ENCODE assay signal across 1 cellular context in genomic region chr6:26045939-26046368, GRCh38.
TF ChIP-seq lines count a peak whose summit lies in the region.

No MANE protein-coding gene starts in this region.

TF ChIP-seq in GM12878, 131 proteins besides CTCF, POLR2A, EP300 and RAD21 (continued from another document):
- TF ChIP-seq ZNF592 (IDR thresholded peaks at IDR 0.05) (no peak), ZNF384 (IDR thresholded peaks at IDR 0.05; ENCODE audit: borderline replicate concordance, low read depth, low read length) (no peak), BMI1 (IDR thresholded peaks at IDR 0.05; ENCODE audit: borderline replicate concordance) (peak; percentile 53; the same call in 1 of the 2 replicates), BCLAF1 (IDR thresholded peaks at IDR 0.05) (no peak)
